Comparison of ENCODE assay signal across 18 cellular contexts in genomic region chr22:36991220-36991619, GRCh38. TPM values are rescaled to one million over a fixed set of nuclear protein-coding genes. Genes with fewer than 3 reads are reported as not detected.
A peak's percentile ranks its signal among the peaks of the same experiment; 100 is the strongest.
DNase-seq lines count a peak whose midpoint lies in the region; ATAC-seq, FAIRE-seq and TF ChIP-seq lines count a peak whose summit lies in the region.
"Had no signal": no experiment of that assay in that cellular context is flagged by ENCODE, and none has a peak within 500 bp of the region (broad histone marks: within the 10 kb centered on the region; RNA-seq: fewer than 3 reads in every experiment).

No MANE protein-coding gene starts in this region.

- WGBS in small intestine, 3 donors, result 63 to 72% (median 64%) methylated on average over 6 of the region's 6 CpGs

- no peaks in the 10 kb centered on the region for H3K79me2 ChIP-seq in PC-3 (ENCODE audit: low read length)

- H4K20me1 ChIP-seq in PC-3 (ENCODE audit: low read length), result no peaks in the 10 kb centered on the region

- H3K36me3 ChIP-seq in small intestine (ENCODE audit: control insufficient read depth in 2 of 2, insufficient read depth in 2 of 2, low read length in 2 of 2) (no peaks in the 10 kb centered on the region), PC-3 (ENCODE audit: low read depth, low read length) (no peaks in the 10 kb centered on the region; the same call in 1 of the 2 replicates)

- peaks cover 22% of the 10 kb centered on the region for H3K27me3 Mint-ChIP-seq in WTC11 (ENCODE audit: low read depth)

- H3K27ac Mint-ChIP-seq in WTC11, result no peak overlapping the region
- H3K27ac Mint-ChIP-seq: CD4-positive, CD25-positive, alpha-beta regulatory T cell had no signal

- no peak for DNase-seq in WTC11 (ENCODE audit: low spot score)
- peak; percentile 9 for DNase-seq in fibroblast of mammary gland (ENCODE audit: low read depth)
- peak; percentile 43 for DNase-seq in mesenteric fat pad (ENCODE audit: low spot score)
- no peak for DNase-seq in small intestine
- DNase-seq in PC-3, result no peak
- DNase-seq in activated CD4-positive, alpha-beta T cell treated with anti-CD3 and anti-CD28 coated beads for 4 hours, result no peak
- no peak for DNase-seq in NCI-H510A treated with DMSO at 0.1 percent for 48 hours (lab: John Stamatoyannopoulos, UW)
- DNase-seq: CD4-positive, CD25-positive, alpha-beta regulatory T cell; DMS79; GM23248; KG1; NCI-H1092 treated with DMSO at 0.1 percent for 48 hours; NCI-H1436 treated with DMSO at 0.1 percent for 48 hours; NCI-H2029; NCI-H2171; NCI-H526 treated with DMSO at 0.1 percent for 48 hours; Right ventricle myocardium superior had no signal

- no peak for FAIRE-seq in small intestine (lab: Jason Lieb, UNC)

- no peak overlapping the region for H3K4me2 ChIP-seq in PC-3 (ENCODE audit: low read length)

- H2AFZ ChIP-seq in PC-3 (ENCODE audit: low read length), result no peak overlapping the region
- H2AFZ ChIP-seq: GM23248 had no signal

- H3K27me3 ChIP-seq in small intestine (ENCODE audit: control insufficient read depth in 2 of 2, insufficient read depth in 2 of 2, low read length in 2 of 2) (peaks cover 0 to 11% of the 10 kb centered on the region in 2 donors), PC-3 (ENCODE audit: low read length) (peaks cover 32% of the 10 kb centered on the region)

- intact Hi-C loops in PC-3 (cut with micrococcal nuclease), result no loop called here

- H3K9me3 ChIP-seq in small intestine (ENCODE audit: control insufficient read depth, low read depth), result no peaks in the 10 kb centered on the region
- no peaks in the 10 kb centered on the region for H3K9me3 ChIP-seq in PC-3 (ENCODE audit: low read length)

- peak; percentile 3 for TF ChIP-seq CTCF in GM12873 (IDR thresholded peaks at IDR 0.05; ENCODE audit: insufficient read depth, low read depth, low read length, missing control alignments)
- no peak for TF ChIP-seq CTCF in WTC11 (IDR thresholded peaks at IDR 0.05)
- no peak for TF ChIP-seq CTCF in fibroblast of mammary gland (conservative IDR thresholded peaks at IDR 0.05; ENCODE audit: control insufficient read depth, insufficient read depth, low read depth, low read length)
- no peak for TF ChIP-seq CTCF in PC-3 (conservative IDR thresholded peaks at IDR 0.05; ENCODE audit: low read depth, low read length)

- H3K9me3 Mint-ChIP-seq in WTC11, result peaks cover 16% of the 10 kb centered on the region

- peaks cover 1% of the 10 kb centered on the region; the same call in 1 of the 2 replicates for H3K36me3 Mint-ChIP-seq in WTC11
- H3K36me3 Mint-ChIP-seq: CD4-positive, CD25-positive, alpha-beta regulatory T cell had no signal

- H3K27ac ChIP-seq in small intestine (ENCODE audit: low read depth in 1 of 2, low read length in 1 of 2) (no peak overlapping the region), PC-3 (ENCODE audit: low read length) (no peak overlapping the region)
- H3K27ac ChIP-seq: GM23248 had no signal

- H3K4me1 ChIP-seq in small intestine (ENCODE audit: control insufficient read depth in 2 of 2, insufficient read depth in 1 of 2, low read depth in 1 of 2, low read length in 1 of 2) (no peaks in the 10 kb centered on the region), PC-3 (ENCODE audit: insufficient read depth, low read length) (no peaks in the 10 kb centered on the region)

- ATAC-seq in WTC11 (peak; percentile 32; the same call in 1 of the 2 replicates), PC-3 (no peak)

- no peak overlapping the region for H3K9ac ChIP-seq in PC-3 (ENCODE audit: low read length)
- H3K9ac ChIP-seq: GM23248 had no signal

- no peaks in the 10 kb centered on the region for H3K4me1 Mint-ChIP-seq in WTC11
- H3K4me1 Mint-ChIP-seq: CD4-positive, CD25-positive, alpha-beta regulatory T cell had no signal

- no TSS peak for BruUV-seq in PC-3 (replicated peaks; lab: Mats Ljungman, UMichigan)

- H3F3A ChIP-seq in PC-3 (ENCODE audit: low read length, unreplicated experiment), result no peaks in the 10 kb centered on the region

- no peaks in the 10 kb centered on the region for H3K9me2 ChIP-seq in PC-3 (replicated peaks; ENCODE audit: low read length)

- POLR2A ChIA-PET in WTC11 (lab: Charles Lee), result no interaction called here
- POLR2A ChIA-PET in PC-3 (lab: Charles Lee; ENCODE audit: unreplicated experiment), result no interaction called here

- CTCF ChIA-PET in WTC11 (lab: Charles Lee) (interaction anchor here (0.7 to 1.3 kb wide), 4 partner anchors 10 to 135 kb away, joined by 3 to 4 read pairs (median 4); no protein-coding TSS in a partner anchor), PC-3 (lab: Charles Lee) (no interaction called here)

- H3K4me3 ChIP-seq in fibroblast of mammary gland (ENCODE audit: control insufficient read depth, low read depth, low read length) (no peak overlapping the region), small intestine (ENCODE audit: low read depth in 1 of 2, low read length in 2 of 2) (no peak overlapping the region), PC-3 (ENCODE audit: low read length) (no peak overlapping the region)
- H3K4me3 ChIP-seq: GM23248 had no signal

- no peak overlapping the region for H3K4me3 Mint-ChIP-seq in WTC11
- H3K4me3 Mint-ChIP-seq: CD4-positive, CD25-positive, alpha-beta regulatory T cell had no signal

TF ChIP-seq in WTC11, 78 proteins besides CTCF, POLR2A, EP300 and RAD21:
- TF ChIP-seq GRHL2 (CRISPR knock-in tag; IDR thresholded peaks at IDR 0.05; ENCODE audit: insufficient replicate concordance, severe bottlenecking) (no peak), IRF1 (CRISPR knock-in tag; IDR thresholded peaks at IDR 0.05) (no peak), ZNF416 (CRISPR knock-in tag; IDR thresholded peaks at IDR 0.05) (no peak), NFE2L1 (CRISPR knock-in tag; IDR thresholded peaks at IDR 0.05) (no peak), TCF7 (CRISPR knock-in tag; IDR thresholded peaks at IDR 0.05; ENCODE audit: low read depth) (no peak), CREM (CRISPR knock-in tag; IDR thresholded peaks at IDR 0.05) (no peak), CDX4 (CRISPR knock-in tag; IDR thresholded peaks at IDR 0.05; ENCODE audit: borderline replicate concordance) (no peak), SMAD3 (CRISPR knock-in tag; IDR thresholded peaks at IDR 0.05; ENCODE audit: borderline replicate concordance) (no peak), ATF1 (CRISPR knock-in tag; IDR thresholded peaks at IDR 0.05) (no peak), NR1H2 (CRISPR knock-in tag; IDR thresholded peaks at IDR 0.05) (no peak), ZMAT4 (CRISPR knock-in tag; IDR thresholded peaks at IDR 0.05) (no peak), ETV6 (CRISPR knock-in tag; IDR thresholded peaks at IDR 0.05) (no peak), ZNF138 (CRISPR knock-in tag; conservative IDR thresholded peaks at IDR 0.05) (no peak), CBFB (CRISPR knock-in tag; IDR thresholded peaks at IDR 0.05; ENCODE audit: low read depth) (no peak), TP53 (CRISPR knock-in tag; IDR thresholded peaks at IDR 0.05) (no peak), PRRX2 (CRISPR knock-in tag; IDR thresholded peaks at IDR 0.05) (no peak)

RNA-seq across cellular contexts. Expression of gene TST, which starts 28.0 kb away (rescaled TPM):
- total RNA-seq in WTC11 (2021) (24.4 to 33.3 TPM (median 32.8 TPM) in 3 replicates), mesenteric fat pad (58.5 TPM), PC-3 (2014; rRNA removed) (31.7 and 35.9 TPM in 2 replicates)
- 100 to 1,000 TPM; 201 to 526 (median 507) TPM for polyA plus RNA-seq in small intestine
- total RNA-seq: CD4-positive, CD25-positive, alpha-beta regulatory T cell had no signal

RNA-seq across cellular contexts. Expression of gene MPST, which starts 28.3 kb away (rescaled TPM):
- total RNA-seq in WTC11 (2021), result 86.6 to 101 TPM (median 98.7 TPM) in 3 replicates
- 63.8 TPM for total RNA-seq in mesenteric fat pad
- 100 to 1,000 TPM; 213 to 549 (median 397) TPM for polyA plus RNA-seq in small intestine
- 87.5 and 97.0 TPM in 2 replicates for total RNA-seq in PC-3 (2014; rRNA removed)

Comparison
In these comparisons a context has a peak if more than half of its experiments do, and no peak if none do; other contexts are left out.
1. DNase-seq: peak in fibroblast of mammary gland (single experiment) and mesenteric fat pad (single experiment); none in WTC11 (single experiment), small intestine (single experiment), PC-3 (single experiment), activated CD4-positive, alpha-beta T cell treated with anti-CD3 and anti-CD28 coated beads for 4 hours (0 of 2) and NCI-H510A treated with DMSO at 0.1 percent for 48 hours (single experiment).